ENCODE assay signal across 15 cellular contexts in the genomic region with DNA sequence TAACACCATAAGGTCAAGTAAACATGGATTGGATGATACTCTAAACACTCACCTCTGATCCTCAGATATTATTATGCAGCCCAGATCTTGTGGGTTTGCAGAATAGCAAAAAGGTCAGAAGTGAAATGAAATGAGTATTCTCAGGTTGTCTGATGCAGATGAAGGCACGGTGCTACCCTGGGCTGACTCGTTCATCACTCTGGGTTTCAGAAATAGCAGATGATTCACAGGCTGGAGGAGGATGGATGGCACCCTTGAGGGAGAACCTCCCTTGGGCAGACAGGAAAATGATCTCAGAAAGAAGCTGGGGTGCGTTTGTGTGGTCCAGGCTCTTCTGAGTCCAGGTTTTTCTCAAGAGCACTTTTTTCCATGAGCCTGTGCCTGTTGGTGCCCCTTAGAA.
"Had no signal": no experiment of that assay in that cellular context is flagged by ENCODE, and none has a peak within 500 bp of the region (broad histone marks: within the 10 kb centered on the region; RNA-seq: fewer than 3 reads in every experiment).

No MANE protein-coding gene starts in this region.

- H3K27ac ChIP-seq: foreskin keratinocyte, right atrium auricular region, SJCRH30, WERI-Rb-1 had no signal

- H3K4me3 Mint-ChIP-seq: activated CD8-positive, alpha-beta T cell treated with anti-CD3 and anti-CD28 coated beads for 36 hours; activated naive CD4-positive, alpha-beta T cell treated with anti-CD3 and anti-CD28 coated beads, Interleukin-2, amount 50 U/mL, for 24 hours; activated T-cell treated with anti-CD3 and anti-CD28 coated beads, Interleukin-2, amount 50 U/mL, for 4 hours; effector memory CD8-positive, alpha-beta T cell; T-helper 17 cell had no signal

- H3K36me3 Mint-ChIP-seq: activated naive CD4-positive, alpha-beta T cell treated with anti-CD3 and anti-CD28 coated beads, Interleukin-2, amount 50 U/mL, for 24 hours had no signal

- H3K36me3 ChIP-seq: right atrium auricular region, SJCRH30, WERI-Rb-1 had no signal

- H3K4me3 ChIP-seq: lung, right atrium auricular region, SJCRH30 had no signal

- H3K27me3 Mint-ChIP-seq: activated CD8-positive, alpha-beta T cell treated with anti-CD3 and anti-CD28 coated beads for 36 hours had no signal

- H3K9me3 Mint-ChIP-seq: activated CD8-positive, alpha-beta T cell treated with anti-CD3 and anti-CD28 coated beads for 36 hours; activated T-cell treated with anti-CD3 and anti-CD28 coated beads, Interleukin-2, amount 50 U/mL, for 4 hours; effector memory CD8-positive, alpha-beta T cell had no signal

- DNase-seq: activated CD8-positive, alpha-beta T cell treated with anti-CD3 and anti-CD28 coated beads for 36 hours; activated T-cell treated with anti-CD3 and anti-CD28 coated beads, Interleukin-2, amount 50 U/mL, for 4 hours; amniotic stem cell; effector memory CD8-positive, alpha-beta T cell; foreskin keratinocyte; hippocampal formation; SJCRH30; stimulated activated CD4-positive, alpha-beta T cell treated with anti-CD3 and anti-CD28 coated beads, Interleukin-15, amount 100 ng/mL, for 24 hours; stimulated activated CD4-positive, alpha-beta T cell treated with anti-CD3 and anti-CD28 coated beads, Interleukin-4, amount 100 ng/mL, for 1 hour; T-helper 17 cell; WERI-Rb-1 had no signal

- H3K4me1 ChIP-seq: foreskin keratinocyte, right atrium auricular region, SJCRH30 had no signal

- H3K9me3 ChIP-seq: right atrium auricular region, SJCRH30 had no signal

- H3K4me1 Mint-ChIP-seq: activated naive CD4-positive, alpha-beta T cell treated with anti-CD3 and anti-CD28 coated beads, Interleukin-2, amount 50 U/mL, for 24 hours; T-helper 17 cell had no signal

- ATAC-seq: activated CD8-positive, alpha-beta T cell treated with anti-CD3 and anti-CD28 coated beads for 36 hours; effector memory CD8-positive, alpha-beta T cell; foreskin keratinocyte; T-helper 17 cell had no signal

- H3K27ac Mint-ChIP-seq: activated CD8-positive, alpha-beta T cell treated with anti-CD3 and anti-CD28 coated beads for 36 hours; activated naive CD4-positive, alpha-beta T cell treated with anti-CD3 and anti-CD28 coated beads, Interleukin-2, amount 50 U/mL, for 24 hours; effector memory CD8-positive, alpha-beta T cell; progenitor cell of endocrine pancreas; T-helper 17 cell had no signal
